In the genomic region with DNA sequence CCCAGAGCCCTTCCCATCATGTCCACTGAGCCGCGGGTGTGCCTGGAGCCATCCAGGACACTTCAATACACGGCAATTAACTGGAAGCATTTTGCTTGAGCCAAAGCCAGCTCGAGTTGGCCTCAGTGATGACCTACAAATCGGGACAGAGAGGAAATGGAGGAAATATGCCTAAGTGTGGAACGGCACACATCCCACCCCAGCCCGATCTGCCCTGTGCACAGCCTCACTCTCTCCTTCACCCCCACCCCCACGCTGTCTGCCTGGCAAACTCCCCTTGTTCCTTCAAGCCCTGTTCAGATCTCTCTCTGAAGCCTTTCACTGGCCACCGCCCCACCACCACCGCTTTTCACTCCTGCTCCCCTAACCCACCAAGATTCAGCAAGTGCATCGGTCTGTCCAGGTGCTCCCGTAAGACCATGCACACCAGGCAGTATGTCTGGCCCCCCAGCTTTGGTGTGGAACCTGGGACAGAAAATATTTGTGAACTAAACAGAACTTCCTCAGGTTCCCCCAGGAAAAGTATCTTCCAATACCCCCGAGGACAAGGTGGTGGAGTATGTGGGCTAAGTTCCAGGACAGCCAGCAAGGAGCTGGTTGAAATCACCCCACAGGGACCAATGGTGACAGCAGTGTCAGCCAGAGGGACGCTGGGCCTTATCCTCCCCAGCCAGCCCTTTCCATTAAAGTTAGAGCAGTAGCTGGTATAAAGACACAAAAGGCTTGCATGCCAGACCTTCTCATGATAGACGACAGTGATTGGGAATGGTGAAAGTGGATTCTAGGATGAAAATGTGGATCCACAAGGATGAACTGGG, we compare ENCODE assay signal across 8 cellular contexts.
DNase-seq lines count a peak whose midpoint lies in the region; ATAC-seq, FAIRE-seq and TF ChIP-seq lines count a peak whose summit lies in the region.

No MANE protein-coding gene starts in this region.

- no TSS peak for BruUV-seq in endothelial cell of umbilical vein (replicated peaks; lab: Mats Ljungman, UMichigan)

- H3K27me3 ChIP-seq in endothelial cell of umbilical vein (ENCODE audit: control insufficient read depth in 2 of 2, insufficient read depth in 2 of 2, low read length in 2 of 2): no peaks in the 10 kb centered on the region
- no peaks in the 10 kb centered on the region for H3K27me3 ChIP-seq in uterus
- no peaks in the 10 kb centered on the region for H3K27me3 ChIP-seq in prostate gland (replicated peaks; ENCODE audit: insufficient read depth)

- no peaks in the 10 kb centered on the region for H3K36me3 Mint-ChIP-seq in natural killer cell treated with Interleukin-12 subunit alpha and Interleukin-12 subunit beta and Interleukin-15 and Interleukin-18, amount 100 ng/mL, for 72 hours

- 56% methylated on average over 15 of the region's 15 CpGs for WGBS in prostate gland

- POLR2A ChIA-PET in endothelial cell of umbilical vein (lab: Charles Lee): no interaction called here

- intact Hi-C loops in Right ventricle myocardium inferior (cut with DNase I): loop anchor here (10.0 kb wide), 1 partner anchor 175 kb away; no protein-coding TSS in a partner anchor
- intact Hi-C loops in cardiac septum (cut with DNase I): loop anchor here (5.0 to 10.0 kb wide), 3 partner anchors 155 to 245 kb away; no protein-coding TSS in a partner anchor
- intact Hi-C loops in endothelial cell of umbilical vein (cut with micrococcal nuclease): loop anchor here (2.0 to 10.0 kb wide), 6 partner anchors 41 to 355 kb away; no protein-coding TSS in a partner anchor
- intact Hi-C loops in uterus (cut with DNase I; ENCODE audit: low total_unique reads): no loop called here
- intact Hi-C loops in prostate gland (cut with DNase I): no loop called here

- H4K20me1 ChIP-seq in endothelial cell of umbilical vein (replicated peaks; ENCODE audit: control insufficient read depth, extremely low read depth, insufficient read depth, low read length): peaks cover 4% of the 10 kb centered on the region

- H3K27ac Mint-ChIP-seq in natural killer cell treated with Interleukin-12 subunit alpha and Interleukin-12 subunit beta and Interleukin-15 and Interleukin-18, amount 100 ng/mL, for 72 hours: peak overlapping the region in 1 of 2 donors; percentile 65

- peaks cover 0 to 18% of the 10 kb centered on the region in 2 donors for H3K4me1 Mint-ChIP-seq in natural killer cell treated with Interleukin-12 subunit alpha and Interleukin-12 subunit beta and Interleukin-15 and Interleukin-18, amount 100 ng/mL, for 72 hours (ENCODE audit: low read depth in 2 of 2)

- dilution Hi-C loops in endothelial cell of umbilical vein (cut with MboI; ENCODE audit: extremely low pct_ligation_motif_present, low sequenced_read_pairs): no loop called here

- H2AFZ ChIP-seq in endothelial cell of umbilical vein (ENCODE audit: low read depth, low read length): no peak overlapping the region

- H3K27ac ChIP-seq in endothelial cell of umbilical vein (ENCODE audit: insufficient read depth, low read depth, low read length) (peak overlapping the region; percentile 46), uterus (peak overlapping the region; percentile 79 to 88), prostate gland (no peak overlapping the region)

- TF ChIP-seq CTCF in endothelial cell of umbilical vein (IDR thresholded peaks at IDR 0.05; ENCODE audit: extremely low read depth in 1 of 2, insufficient read depth in 1 of 2, low read depth in 1 of 2, low read length in 2 of 2): no peak
- TF ChIP-seq CTCF in uterus (IDR thresholded peaks at IDR 0.05): no peak
- TF ChIP-seq CTCF in prostate gland (IDR thresholded peaks at IDR 0.05): no peak

- ATAC-seq in Right ventricle myocardium inferior (peak; percentile 51), HG02763 (IDR thresholded peaks at IDR 0.05; ENCODE audit: unreplicated experiment) (no peak)
- ATAC-seq in natural killer cell treated with Interleukin-12 subunit alpha and Interleukin-12 subunit beta and Interleukin-15 and Interleukin-18, amount 100 ng/mL, for 72 hours: no peak

- H3K4me3 Mint-ChIP-seq in natural killer cell treated with Interleukin-12 subunit alpha and Interleukin-12 subunit beta and Interleukin-15 and Interleukin-18, amount 100 ng/mL, for 72 hours: no peak overlapping the region

- no peak overlapping the region for H3K4me2 ChIP-seq in endothelial cell of umbilical vein (ENCODE audit: insufficient read depth, low read length)

- TF ChIP-seq POLR2A in endothelial cell of umbilical vein (IDR thresholded peaks at IDR 0.05; ENCODE audit: low read depth, low read length) (no peak), uterus (IDR thresholded peaks at IDR 0.05) (no peak), prostate gland (IDR thresholded peaks at IDR 0.05) (no peak)

- H3K9me1 ChIP-seq in endothelial cell of umbilical vein (replicated peaks; ENCODE audit: control insufficient read depth, extremely low read depth, insufficient read depth, low read length): no peaks in the 10 kb centered on the region

- H3K9me3 ChIP-seq in endothelial cell of umbilical vein (replicated peaks; ENCODE audit: control insufficient read depth, insufficient read depth, low read length) (no peaks in the 10 kb centered on the region), uterus (no peaks in the 10 kb centered on the region), prostate gland (no peaks in the 10 kb centered on the region)

- H3K4me3 ChIP-seq in endothelial cell of umbilical vein (replicated peaks in 1 of 3; ENCODE audit: insufficient read depth in 1 of 3, low read depth in 1 of 3, low read length in 3 of 3) (no peak overlapping the region), uterus (no peak overlapping the region), prostate gland (no peak overlapping the region)

- no peak for DNase-seq in Right ventricle myocardium inferior (ENCODE audit: missing footprints)
- DNase-seq in cardiac septum (ENCODE audit: low spot score): no peak
- peak; percentile 42 for DNase-seq in endothelial cell of umbilical vein (ENCODE audit: low read depth, low spot score)
- peak; percentile 52 for DNase-seq in natural killer cell treated with Interleukin-12 subunit alpha and Interleukin-12 subunit beta and Interleukin-15 and Interleukin-18, amount 100 ng/mL, for 72 hours (ENCODE audit: low spot score)
- no peak for DNase-seq in uterus
- no peak for DNase-seq in HUDEP-2 (lab: John Stamatoyannopoulos, UW; ENCODE audit: unreplicated experiment in 76 of 76)
- DNase-seq in prostate gland (ENCODE audit: low spot score): no peak

- H3K36me3 ChIP-seq in endothelial cell of umbilical vein (ENCODE audit: control insufficient read depth in 2 of 2, extremely low read depth in 1 of 2, insufficient read depth in 2 of 2, low read length in 2 of 2) (peaks cover 8 to 30% of the 10 kb centered on the region in 2 experiments), uterus (no peaks in the 10 kb centered on the region), prostate gland (no peaks in the 10 kb centered on the region)

- no peaks in the 10 kb centered on the region for H3K9me3 Mint-ChIP-seq in natural killer cell treated with Interleukin-12 subunit alpha and Interleukin-12 subunit beta and Interleukin-15 and Interleukin-18, amount 100 ng/mL, for 72 hours

- H3K9ac ChIP-seq in endothelial cell of umbilical vein (replicated peaks; ENCODE audit: extremely low read depth, insufficient read depth, low read length): no peak overlapping the region

- H3K4me1 ChIP-seq in endothelial cell of umbilical vein (ENCODE audit: control insufficient read depth, extremely low read depth, insufficient read depth, low read length) (peaks cover 48% of the 10 kb centered on the region), uterus (peaks cover 12 to 23% of the 10 kb centered on the region in 2 donors), prostate gland (replicated peaks) (peaks cover 6% of the 10 kb centered on the region)

- H3K79me2 ChIP-seq in endothelial cell of umbilical vein (ENCODE audit: control insufficient read depth, insufficient read depth, low read length): peaks cover 79% of the 10 kb centered on the region

- CTCF ChIA-PET in endothelial cell of umbilical vein (lab: Charles Lee): interaction anchor here (1.3 to 2.3 kb wide), 2 partner anchors 84 to 180 kb away, joined by 4 to 9 read pairs; partner anchors contain the start of gene VGLL4

- peak; percentile 87 for FAIRE-seq in endothelial cell of umbilical vein (lab: Jason Lieb, UNC)

- no peaks in the 10 kb centered on the region for H3K27me3 Mint-ChIP-seq in natural killer cell treated with Interleukin-12 subunit alpha and Interleukin-12 subunit beta and Interleukin-15 and Interleukin-18, amount 100 ng/mL, for 72 hours

TF ChIP-seq in endothelial cell of umbilical vein, 7 proteins besides CTCF, POLR2A, EP300 and RAD21:
- no peak for TF ChIP-seq GATA2 (IDR thresholded peaks at IDR 0.05; ENCODE audit: insufficient read depth, insufficient read length, low read depth, low read length)

Comparison
In these comparisons a context has a peak if more than half of its experiments do, and no peak if none do; other contexts are left out.
1. DNase-seq: peak in endothelial cell of umbilical vein (single experiment) and natural killer cell treated with Interleukin-12 subunit alpha and Interleukin-12 subunit beta and Interleukin-15 and Interleukin-18, amount 100 ng/mL, for 72 hours (single experiment); none in Right ventricle myocardium inferior (single experiment), cardiac septum (single experiment), uterus (0 of 2), HUDEP-2 (0 of 76) and prostate gland (single experiment).
2. H3K27ac ChIP-seq: peak in endothelial cell of umbilical vein (single experiment) and uterus (2 of 2); none in prostate gland (0 of 2).
3. intact Hi-C loops: an anchor here in Right ventricle myocardium inferior (10.0 kb wide), cardiac septum (5.0 to 10.0 kb wide) and endothelial cell of umbilical vein (2.0 to 10.0 kb wide); none called in uterus and prostate gland.